In the genomic region with DNA sequence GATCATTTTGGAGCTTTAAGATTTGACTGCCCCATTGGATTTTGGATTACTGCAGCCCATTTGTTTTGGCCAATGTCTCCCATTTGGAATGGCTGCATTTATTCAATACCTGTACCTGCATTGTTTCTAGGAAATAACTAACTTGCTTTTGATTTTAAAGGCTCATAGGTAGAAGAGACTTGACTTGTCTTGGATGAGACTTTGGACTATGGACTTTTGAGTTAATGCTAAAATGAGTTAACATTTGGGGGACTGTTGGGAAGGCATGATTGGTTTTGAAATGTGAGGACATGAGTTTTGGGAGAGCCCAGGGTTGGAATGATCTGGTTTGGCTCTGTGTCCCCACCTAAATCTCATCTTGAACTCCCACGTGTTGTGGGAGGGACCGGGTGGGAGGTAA, we compare ENCODE assay signal across 4 cellular contexts. TPM values are rescaled to one million over a fixed set of nuclear protein-coding genes. Genes with fewer than 3 reads are reported as not detected.
"Had no signal": no experiment of that assay in that cellular context is flagged by ENCODE, and none has a peak within 500 bp of the region (broad histone marks: within the 10 kb centered on the region; RNA-seq: fewer than 3 reads in every experiment).

No MANE protein-coding gene starts in this region.

RNA-seq across cellular contexts. Expression of a gene that starts 45.1 kb away (rescaled TPM):
- total RNA-seq: LHCN-M2, M059J, MCF 10A, NCI-H460 had no signal
